Comparison of ENCODE assay signal across 22 cellular contexts in genomic region chr2:1794821-1795220, GRCh38. TPM values are rescaled to one million over a fixed set of nuclear protein-coding genes. Genes with fewer than 3 reads are reported as not detected.
DNase-seq lines count a peak whose midpoint lies in the region; TF ChIP-seq lines count a peak whose summit lies in the region.
"Had no signal": no experiment of that assay in that cellular context is flagged by ENCODE, and none has a peak within 500 bp of the region (broad histone marks: within the 10 kb centered on the region; RNA-seq: fewer than 3 reads in every experiment).

No MANE protein-coding gene starts in this region.

- DNase-seq in activated CD4-positive, alpha-beta T cell treated with anti-CD3 and anti-CD28 coated beads, Interleukin-2, amount 10 ng/mL, durations not matched to agents 24 days and 14 days, result no peak
- DNase-seq in activated CD4-positive, alpha-beta T cell treated with anti-CD3 and anti-CD28 coated beads for 4 hours, result no peak
- DNase-seq in coronary artery (ENCODE audit: low spot score) (peak; percentile 26), neuronal stem cell (ENCODE audit: low spot score) (no peak), GM20000 (ENCODE audit: low spot score) (no peak), T1000 (lab: John Stamatoyannopoulos, UW) (no peak), DMS153 treated with DMSO at 0.1 percent for 48 hours (lab: John Stamatoyannopoulos, UW; ENCODE audit: unreplicated experiment) (no peak), DMS 273 treated with DMSO at 0.1 percent for 48 hours (lab: John Stamatoyannopoulos, UW) (no peak)
- DNase-seq: ACHN, C1 segment of cervical spinal cord, DMS153, GOT3, MM.1S, NCI-H1048, NCI-H1417 treated with DMSO at 0.1 percent for 48 hours, NCI-H187, NCI-H446 treated with DMSO at 0.1 percent for 48 hours, NCI-H526 treated with DMSO at 0.1 percent for 48 hours, OCI-M1, SJCRH30 had no signal

- peak overlapping the region; percentile 73 for H3K14ac ChIP-seq in neuronal stem cell (ENCODE audit: low read length)

- H3K4me3 Mint-ChIP-seq in activated CD4-positive, alpha-beta T cell treated with anti-CD3 and anti-CD28 coated beads, Interleukin-2, amount 10 ng/mL, durations not matched to agents 24 days and 14 days, result no peak overlapping the region
- H3K4me3 Mint-ChIP-seq: CD8-positive, alpha-beta T cell had no signal

- no peaks in the 10 kb centered on the region for H3K36me3 ChIP-seq in neuronal stem cell (replicated peaks in 1 of 2; ENCODE audit: control insufficient read depth in 2 of 2, insufficient read depth in 2 of 2, low read length in 2 of 2)
- H3K36me3 ChIP-seq: SJCRH30 had no signal

- H2AFZ ChIP-seq in neuronal stem cell (ENCODE audit: low read length), result no peak overlapping the region

- H2BK15ac ChIP-seq in neuronal stem cell (ENCODE audit: low read length), result peak overlapping the region; percentile 27

- no peaks in the 10 kb centered on the region for H3K36me3 Mint-ChIP-seq in activated CD4-positive, alpha-beta T cell treated with anti-CD3 and anti-CD28 coated beads, Interleukin-2, amount 10 ng/mL, durations not matched to agents 24 days and 14 days (ENCODE audit: low read depth)
- H3K36me3 Mint-ChIP-seq: CD8-positive, alpha-beta T cell had no signal

- no peak overlapping the region for H4K91ac ChIP-seq in neuronal stem cell (ENCODE audit: low read depth, low read length, poor library complexity)

- WGBS in neuronal stem cell (ENCODE audit: extremely low coverage in 2 of 2, insufficient read length in 2 of 2, insufficient replicate concordance in 1 of 2), 2 donors, result no CpG with 5 or more reads among the region's 9 CpGs

- H3K27me3 ChIP-seq in neuronal stem cell (ENCODE audit: control insufficient read depth in 3 of 3, insufficient read depth in 3 of 3, low read depth in 1 of 3, low read length in 3 of 3), result no peaks in the 10 kb centered on the region
- H3K27me3 ChIP-seq: SJCRH30 had no signal

- no peak overlapping the region for H2BK12ac ChIP-seq in neuronal stem cell (ENCODE audit: low read length)

- no peak overlapping the region for H2BK5ac ChIP-seq in neuronal stem cell (ENCODE audit: low read length)

- H3K9ac ChIP-seq in neuronal stem cell (ENCODE audit: low read depth, low read length, poor library complexity), result no peak overlapping the region

- no peaks in the 10 kb centered on the region for H3K9me3 Mint-ChIP-seq in activated CD4-positive, alpha-beta T cell treated with anti-CD3 and anti-CD28 coated beads, Interleukin-2, amount 10 ng/mL, durations not matched to agents 24 days and 14 days
- H3K9me3 Mint-ChIP-seq: CD8-positive, alpha-beta T cell had no signal

- H3K23ac ChIP-seq in neuronal stem cell (ENCODE audit: low read depth, low read length, poor library complexity), result peak overlapping the region; percentile 35

- H3K79me1 ChIP-seq in neuronal stem cell (ENCODE audit: low read depth, low read length), result no peaks in the 10 kb centered on the region

- H2BK120ac ChIP-seq in neuronal stem cell (ENCODE audit: low read depth, low read length), result no peak overlapping the region

- peaks cover 8% of the 10 kb centered on the region for H3K27me3 Mint-ChIP-seq in activated CD4-positive, alpha-beta T cell treated with anti-CD3 and anti-CD28 coated beads, Interleukin-2, amount 10 ng/mL, durations not matched to agents 24 days and 14 days

- H3K18ac ChIP-seq in neuronal stem cell (ENCODE audit: low read length), result peak overlapping the region; percentile 55

- H3K4me1 Mint-ChIP-seq in activated CD4-positive, alpha-beta T cell treated with anti-CD3 and anti-CD28 coated beads, Interleukin-2, amount 10 ng/mL, durations not matched to agents 24 days and 14 days, result peaks cover 3% of the 10 kb centered on the region

- H3K4me1 ChIP-seq in neuronal stem cell (ENCODE audit: control insufficient read depth in 2 of 2, insufficient read depth in 1 of 2, low read depth in 1 of 2, low read length in 2 of 2), result peaks cover 0 to 2% of the 10 kb centered on the region in 2 donors

- peak overlapping the region; percentile 41 for H3K27ac Mint-ChIP-seq in activated CD4-positive, alpha-beta T cell treated with anti-CD3 and anti-CD28 coated beads, Interleukin-2, amount 10 ng/mL, durations not matched to agents 24 days and 14 days
- H3K27ac Mint-ChIP-seq: CD8-positive, alpha-beta T cell had no signal

- intact Hi-C loops in activated CD4-positive, alpha-beta T cell treated with anti-CD3 and anti-CD28 coated beads, Interleukin-2, amount 10 ng/mL, durations not matched to agents 24 days and 14 days (cut with micrococcal nuclease), result no loop called here

- no peak overlapping the region for H3K4me3 ChIP-seq in coronary artery
- H3K4me3 ChIP-seq in neuronal stem cell (ENCODE audit: low read length in 2 of 2), result no peak overlapping the region
- H3K4me3 ChIP-seq: SJCRH30 had no signal

- no peak overlapping the region for H2AK5ac ChIP-seq in neuronal stem cell (ENCODE audit: low read depth, low read length)

- no peak overlapping the region for H3K27ac ChIP-seq in coronary artery
- H3K27ac ChIP-seq in neuronal stem cell (replicated peaks; ENCODE audit: low read length), result no peak overlapping the region
- H3K27ac ChIP-seq: 22Rv1, SJCRH30 had no signal

- no peak overlapping the region for H3K4ac ChIP-seq in neuronal stem cell (ENCODE audit: low read length)

- no peak overlapping the region for H4K8ac ChIP-seq in neuronal stem cell (ENCODE audit: low read depth, low read length)

- H3K9me3 ChIP-seq in neuronal stem cell (replicated peaks in 1 of 2; ENCODE audit: control insufficient read depth in 2 of 2, insufficient read depth in 1 of 2, low read depth in 1 of 2, low read length in 2 of 2), result no peaks in the 10 kb centered on the region
- H3K9me3 ChIP-seq: SJCRH30 had no signal

- TF ChIP-seq CTCF in coronary artery (IDR thresholded peaks at IDR 0.05) (no peak), GM20000 (IDR thresholded peaks at IDR 0.05; ENCODE audit: extremely low read depth, missing control alignments) (no peak)

- no peak overlapping the region for H3K4me2 ChIP-seq in neuronal stem cell (ENCODE audit: insufficient read depth, low read length, poor library complexity, severe bottlenecking)

RNA-seq across cellular contexts. Expression of gene PXDN, which starts 50.5 kb away (rescaled TPM):
- total RNA-seq in activated CD4-positive, alpha-beta T cell treated with anti-CD3 and anti-CD28 coated beads, Interleukin-2, amount 10 ng/mL, durations not matched to agents 24 days and 14 days, result 1.1 and 1.3 TPM in 2 replicates
- polyA plus RNA-seq in neuronal stem cell (2013, experiment 1 of 2), result 105 TPM
- 108 TPM for polyA plus RNA-seq in neuronal stem cell (2013, experiment 2 of 2)
